In the genomic region with DNA sequence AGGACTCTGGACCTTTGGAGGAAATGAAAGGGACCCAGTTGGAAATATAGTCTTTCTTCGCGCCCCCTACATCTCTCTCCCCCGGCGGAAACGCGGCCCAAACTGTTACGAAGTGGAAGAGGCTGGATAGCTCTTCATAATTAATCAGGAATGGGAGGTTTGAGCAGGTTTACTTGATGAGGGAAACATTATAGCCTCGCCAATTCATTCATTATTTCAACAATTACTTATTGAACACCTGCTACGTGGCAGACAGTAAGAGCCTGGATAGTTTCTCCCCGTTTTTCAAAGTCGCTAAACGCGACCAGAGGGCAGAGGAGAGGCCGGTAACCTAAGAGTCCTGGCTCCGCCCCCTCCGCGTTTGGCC, we compare ENCODE assay signal across 8 cellular contexts. TPM values are rescaled to one million over a fixed set of nuclear protein-coding genes. Genes with fewer than 3 reads are reported as not detected.
DNase-seq lines count a peak whose midpoint lies in the region; ATAC-seq lines count a peak whose summit lies in the region.

No MANE protein-coding gene starts in this region.

- peak overlapping the region; percentile 98 for H3K27ac Mint-ChIP-seq in T-helper 1 cell treated with Interleukin-12 subunit alpha and Interleukin-12 subunit beta and Interleukin-4 antibody, amounts not matched to agents 30 μg/mL and 1 μg/mL, for 36 hours

- no peaks in the 10 kb centered on the region for H3K9me3 Mint-ChIP-seq in T-helper 1 cell treated with Interleukin-12 subunit alpha and Interleukin-12 subunit beta and Interleukin-4 antibody, amounts not matched to agents 30 μg/mL and 1 μg/mL, for 36 hours

- H3K4me1 Mint-ChIP-seq in T-helper 1 cell treated with Interleukin-12 subunit alpha and Interleukin-12 subunit beta and Interleukin-4 antibody, amounts not matched to agents 30 μg/mL and 1 μg/mL, for 36 hours (ENCODE audit: low read depth) = peaks cover 26% of the 10 kb centered on the region

- peak; percentile 43 for ATAC-seq in HG03159 (IDR thresholded peaks at IDR 0.05; ENCODE audit: unreplicated experiment)

- DNase-seq in T-helper 1 cell = no peak
- DNase-seq in DMS153 treated with DMSO at 0.1 percent for 48 hours (lab: John Stamatoyannopoulos, UW; ENCODE audit: unreplicated experiment) = no peak
- no peak for DNase-seq in HPDE6-E6E7 (ENCODE audit: extremely low spot score)

- peaks cover 24% of the 10 kb centered on the region for H3K27me3 Mint-ChIP-seq in T-helper 1 cell treated with Interleukin-12 subunit alpha and Interleukin-12 subunit beta and Interleukin-4 antibody, amounts not matched to agents 30 μg/mL and 1 μg/mL, for 36 hours (ENCODE audit: low read depth)

- H3K27ac ChIP-seq in angular gyrus (ENCODE audit: low read depth, low read length) = peak overlapping the region; percentile 81
- peak overlapping the region; percentile 94 for H3K27ac ChIP-seq in layer of hippocampus (ENCODE audit: low read depth, low read length)
- peak overlapping the region; percentile 74 for H3K27ac ChIP-seq in temporal lobe (ENCODE audit: low read depth, low read length)

- peaks cover 6% of the 10 kb centered on the region for H3K36me3 Mint-ChIP-seq in T-helper 1 cell treated with Interleukin-12 subunit alpha and Interleukin-12 subunit beta and Interleukin-4 antibody, amounts not matched to agents 30 μg/mL and 1 μg/mL, for 36 hours (ENCODE audit: low read depth)

- peak overlapping the region; percentile 99 for H3K4me3 Mint-ChIP-seq in T-helper 1 cell treated with Interleukin-12 subunit alpha and Interleukin-12 subunit beta and Interleukin-4 antibody, amounts not matched to agents 30 μg/mL and 1 μg/mL, for 36 hours

- H3K27me3 ChIP-seq in layer of hippocampus (ENCODE audit: control insufficient read depth, insufficient read depth, low read length) = peaks cover 6% of the 10 kb centered on the region

RNA-seq across cellular contexts. Expression of a gene that starts 0.2 kb away (rescaled TPM):
- 13.8 TPM for total RNA-seq in temporal lobe

RNA-seq across cellular contexts. Expression of a gene that starts 1.8 kb away (rescaled TPM):
- 99.6 TPM for total RNA-seq in temporal lobe

RNA-seq across cellular contexts. Expression of a gene that starts 11.9 kb away (rescaled TPM):
- 50.9 TPM for total RNA-seq in temporal lobe

RNA-seq across cellular contexts. Expression of a gene that starts 24.9 kb away (rescaled TPM):
- total RNA-seq in temporal lobe = 1.5 TPM

RNA-seq across cellular contexts. Expression of a gene that starts 30.9 kb away (rescaled TPM):
- total RNA-seq in temporal lobe = under 0.01 TPM
